ENCODE assay signal across 1 cellular context in genomic region chr1:201568258-201568657, GRCh38.
TF ChIP-seq lines count a peak whose summit lies in the region.

No MANE protein-coding gene starts in this region.

TF ChIP-seq in GM23338, 12 proteins besides CTCF, POLR2A, EP300 and RAD21 (continued from another document):
- no peak for TF ChIP-seq ZNF462 (CRISPR knock-in tag; IDR thresholded peaks at IDR 0.05)
- TF ChIP-seq EZH2 (IDR thresholded peaks at IDR 0.05; ENCODE audit: low read depth, unreplicated experiment), result no peak
- TF ChIP-seq CREB1 (CRISPR knock-in tag; IDR thresholded peaks at IDR 0.05; ENCODE audit: low read depth), result no peak
- TF ChIP-seq, protein P1, sequence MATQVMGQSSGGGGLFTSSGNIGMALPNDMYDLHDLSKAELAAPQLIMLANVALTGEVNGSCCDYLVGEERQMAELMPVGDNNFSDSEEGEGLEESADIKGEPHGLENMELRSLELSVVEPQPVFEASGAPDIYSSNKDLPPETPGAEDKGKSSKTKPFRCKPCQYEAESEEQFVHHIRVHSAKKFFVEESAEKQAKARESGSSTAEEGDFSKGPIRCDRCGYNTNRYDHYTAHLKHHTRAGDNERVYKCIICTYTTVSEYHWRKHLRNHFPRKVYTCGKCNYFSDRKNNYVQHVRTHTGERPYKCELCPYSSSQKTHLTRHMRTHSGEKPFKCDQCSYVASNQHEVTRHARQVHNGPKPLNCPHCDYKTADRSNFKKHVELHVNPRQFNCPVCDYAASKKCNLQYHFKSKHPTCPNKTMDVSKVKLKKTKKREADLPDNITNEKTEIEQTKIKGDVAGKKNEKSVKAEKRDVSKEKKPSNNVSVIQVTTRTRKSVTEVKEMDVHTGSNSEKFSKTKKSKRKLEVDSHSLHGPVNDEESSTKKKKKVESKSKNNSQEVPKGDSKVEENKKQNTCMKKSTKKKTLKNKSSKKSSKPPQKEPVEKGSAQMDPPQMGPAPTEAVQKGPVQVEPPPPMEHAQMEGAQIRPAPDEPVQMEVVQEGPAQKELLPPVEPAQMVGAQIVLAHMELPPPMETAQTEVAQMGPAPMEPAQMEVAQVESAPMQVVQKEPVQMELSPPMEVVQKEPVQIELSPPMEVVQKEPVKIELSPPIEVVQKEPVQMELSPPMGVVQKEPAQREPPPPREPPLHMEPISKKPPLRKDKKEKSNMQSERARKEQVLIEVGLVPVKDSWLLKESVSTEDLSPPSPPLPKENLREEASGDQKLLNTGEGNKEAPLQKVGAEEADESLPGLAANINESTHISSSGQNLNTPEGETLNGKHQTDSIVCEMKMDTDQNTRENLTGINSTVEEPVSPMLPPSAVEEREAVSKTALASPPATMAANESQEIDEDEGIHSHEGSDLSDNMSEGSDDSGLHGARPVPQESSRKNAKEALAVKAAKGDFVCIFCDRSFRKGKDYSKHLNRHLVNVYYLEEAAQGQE (IDR thresholded peaks at IDR 0.05; ENCODE audit: unreplicated experiment), result no peak
- TF ChIP-seq STAT1 (IDR thresholded peaks at IDR 0.05; ENCODE audit: unreplicated experiment), result no peak
- TF ChIP-seq POLR2AphosphoS5 (IDR thresholded peaks at IDR 0.05; ENCODE audit: low read depth), result no peak
- TF ChIP-seq JUNB (IDR thresholded peaks at IDR 0.05; ENCODE audit: unreplicated experiment), result no peak
- no peak for TF ChIP-seq ZNF114 (CRISPR knock-in tag; IDR thresholded peaks at IDR 0.05)
